Comparison of ENCODE assay signal across 9 cellular contexts in genomic region chr18:9643549-9643948, GRCh38. TPM values are rescaled to one million over a fixed set of nuclear protein-coding genes. Genes with fewer than 3 reads are reported as not detected.
DNase-seq lines count a peak whose midpoint lies in the region; ATAC-seq and TF ChIP-seq lines count a peak whose summit lies in the region.
"Had no signal": no experiment of that assay in that cellular context is flagged by ENCODE, and none has a peak within 500 bp of the region (broad histone marks: within the 10 kb centered on the region; RNA-seq: fewer than 3 reads in every experiment).

No MANE protein-coding gene starts in this region.

- H3K9me3 Mint-ChIP-seq in endothelial cell (ENCODE audit: unreplicated experiment): no peaks in the 10 kb centered on the region

- peak overlapping the region; percentile 90 for H3K27ac Mint-ChIP-seq in endothelial cell (ENCODE audit: unreplicated experiment)

- no peaks in the 10 kb centered on the region for H3K36me3 Mint-ChIP-seq in endothelial cell (ENCODE audit: low read depth, unreplicated experiment)

- no peak for ATAC-seq in HG02678 (IDR thresholded peaks at IDR 0.05; ENCODE audit: unreplicated experiment)

- H3K4me1 Mint-ChIP-seq in endothelial cell (ENCODE audit: unreplicated experiment): no peaks in the 10 kb centered on the region

- TF ChIP-seq CTCF in endothelial cell (IDR thresholded peaks at IDR 0.05; ENCODE audit: unreplicated experiment): no peak

- no peak overlapping the region for H3K4me3 Mint-ChIP-seq in endothelial cell (ENCODE audit: unreplicated experiment)

- H3K27me3 Mint-ChIP-seq in endothelial cell (ENCODE audit: unreplicated experiment): peaks cover 2% of the 10 kb centered on the region

- TF ChIP-seq POLR2A in erythroblast (IDR thresholded peaks at IDR 0.05; ENCODE audit: low read length): no peak

- DNase-seq in AG20443 (ENCODE audit: low spot score) (peak; percentile 86), NCI-H1048 (lab: John Stamatoyannopoulos, UW) (peak; percentile 41), endothelial cell (ENCODE audit: low spot score) (no peak), mucosa of gallbladder (ENCODE audit: low spot score) (peak; percentile 34), NCI-H146 (lab: John Stamatoyannopoulos, UW) (no peak), NCI-H2081 treated with DMSO at 0.1 percent for 48 hours (lab: John Stamatoyannopoulos, UW) (no peak), erythroblast (lab: John Stamatoyannopoulos, UW) (no peak)
- DNase-seq: NCI-H2081 had no signal

RNA-seq across cellular contexts. Expression of gene PPP4R1, which starts 29.2 kb away (rescaled TPM):
- total RNA-seq in endothelial cell (ENCODE audit: unreplicated experiment) (173 TPM), mucosa of gallbladder (76.5 TPM)

Comparison
In these comparisons a context has a peak if more than half of its experiments do, and no peak if none do; other contexts are left out.
1. DNase-seq: peak in AG20443 (single experiment), NCI-H1048 (single experiment) and mucosa of gallbladder (single experiment); none in endothelial cell (single experiment), NCI-H146 (single experiment), NCI-H2081 treated with DMSO at 0.1 percent for 48 hours (single experiment) and erythroblast (0 of 2).